In the genomic region with DNA sequence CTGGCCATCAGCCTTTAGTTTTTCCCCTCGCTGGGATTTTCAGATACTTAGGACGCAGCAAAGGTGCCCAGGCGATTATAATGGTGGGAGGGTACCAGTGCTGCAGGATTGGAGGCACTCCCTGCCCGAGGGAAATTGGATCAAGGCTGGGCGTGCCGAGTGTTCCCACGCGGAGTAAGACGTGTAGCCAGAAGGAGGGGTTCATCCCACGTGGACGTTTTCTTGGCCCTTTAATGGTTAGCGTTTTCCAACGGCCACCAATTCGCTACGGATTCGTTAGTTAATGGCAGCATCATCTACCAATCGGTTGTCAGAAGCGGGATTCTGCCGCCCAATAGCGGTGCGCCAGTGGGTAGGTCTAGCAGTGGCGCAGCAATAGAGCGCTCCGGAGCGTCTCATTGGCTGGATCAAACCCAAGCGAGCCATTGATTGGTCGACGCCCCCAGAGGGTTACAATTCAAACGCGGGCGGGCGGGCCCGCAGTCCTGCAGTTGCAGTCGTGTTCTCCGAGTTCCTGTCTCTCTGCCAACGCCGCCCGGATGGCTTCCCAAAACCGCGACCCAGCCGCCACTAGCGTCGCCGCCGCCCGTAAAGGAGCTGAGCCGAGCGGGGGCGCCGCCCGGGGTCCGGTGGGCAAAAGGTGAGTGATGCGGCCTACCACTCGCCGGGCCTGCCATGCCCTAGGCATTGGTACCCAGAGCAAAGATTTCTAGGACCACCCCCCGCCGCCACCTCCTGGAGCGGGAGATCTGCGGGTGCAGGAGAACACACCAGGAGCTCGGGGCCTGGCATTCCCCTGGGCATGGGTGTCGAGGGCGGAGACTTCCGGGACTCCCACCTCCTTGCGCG, we compare ENCODE assay signal across 1 cellular context.
TF ChIP-seq lines count a peak whose summit lies in the region.

A gene (plus strand): TSS at position 488 of the 849 bp plus-strand sequence. CDS start 52 bp downstream, at position 540.

TF ChIP-seq in HepG2, 621 proteins besides CTCF, POLR2A, EP300 and RAD21 (continued from another document and continues in another):
- TF ChIP-seq, protein P1, sequence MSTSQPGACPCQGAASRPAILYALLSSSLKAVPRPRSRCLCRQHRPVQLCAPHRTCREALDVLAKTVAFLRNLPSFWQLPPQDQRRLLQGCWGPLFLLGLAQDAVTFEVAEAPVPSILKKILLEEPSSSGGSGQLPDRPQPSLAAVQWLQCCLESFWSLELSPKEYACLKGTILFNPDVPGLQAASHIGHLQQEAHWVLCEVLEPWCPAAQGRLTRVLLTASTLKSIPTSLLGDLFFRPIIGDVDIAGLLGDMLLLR (CRISPR knock-in tag; IDR thresholded peaks at IDR 0.05) = no peak
- TF ChIP-seq, protein P2, sequence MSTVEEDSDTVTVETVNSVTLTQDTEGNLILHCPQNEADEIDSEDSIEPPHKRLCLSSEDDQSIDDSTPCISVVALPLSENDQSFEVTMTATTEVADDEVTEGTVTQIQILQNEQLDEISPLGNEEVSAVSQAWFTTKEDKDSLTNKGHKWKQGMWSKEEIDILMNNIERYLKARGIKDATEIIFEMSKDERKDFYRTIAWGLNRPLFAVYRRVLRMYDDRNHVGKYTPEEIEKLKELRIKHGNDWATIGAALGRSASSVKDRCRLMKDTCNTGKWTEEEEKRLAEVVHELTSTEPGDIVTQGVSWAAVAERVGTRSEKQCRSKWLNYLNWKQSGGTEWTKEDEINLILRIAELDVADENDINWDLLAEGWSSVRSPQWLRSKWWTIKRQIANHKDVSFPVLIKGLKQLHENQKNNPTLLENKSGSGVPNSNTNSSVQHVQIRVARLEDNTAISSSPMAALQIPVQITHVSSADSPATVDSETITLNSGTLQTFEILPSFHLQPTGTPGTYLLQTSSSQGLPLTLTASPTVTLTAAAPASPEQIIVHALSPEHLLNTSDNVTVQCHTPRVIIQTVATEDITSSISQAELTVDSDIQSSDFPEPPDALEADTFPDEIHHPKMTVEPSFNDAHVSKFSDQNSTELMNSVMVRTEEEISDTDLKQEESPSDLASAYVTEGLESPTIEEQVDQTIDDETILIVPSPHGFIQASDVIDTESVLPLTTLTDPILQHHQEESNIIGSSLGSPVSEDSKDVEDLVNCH (CRISPR knock-in tag; IDR thresholded peaks at IDR 0.05) = no peak
- TF ChIP-seq SP1 (IDR thresholded peaks at IDR 0.05) = no peak
- no peak for TF ChIP-seq SP1 (CRISPR knock-in tag; IDR thresholded peaks at IDR 0.05)
- TF ChIP-seq, protein P3, sequence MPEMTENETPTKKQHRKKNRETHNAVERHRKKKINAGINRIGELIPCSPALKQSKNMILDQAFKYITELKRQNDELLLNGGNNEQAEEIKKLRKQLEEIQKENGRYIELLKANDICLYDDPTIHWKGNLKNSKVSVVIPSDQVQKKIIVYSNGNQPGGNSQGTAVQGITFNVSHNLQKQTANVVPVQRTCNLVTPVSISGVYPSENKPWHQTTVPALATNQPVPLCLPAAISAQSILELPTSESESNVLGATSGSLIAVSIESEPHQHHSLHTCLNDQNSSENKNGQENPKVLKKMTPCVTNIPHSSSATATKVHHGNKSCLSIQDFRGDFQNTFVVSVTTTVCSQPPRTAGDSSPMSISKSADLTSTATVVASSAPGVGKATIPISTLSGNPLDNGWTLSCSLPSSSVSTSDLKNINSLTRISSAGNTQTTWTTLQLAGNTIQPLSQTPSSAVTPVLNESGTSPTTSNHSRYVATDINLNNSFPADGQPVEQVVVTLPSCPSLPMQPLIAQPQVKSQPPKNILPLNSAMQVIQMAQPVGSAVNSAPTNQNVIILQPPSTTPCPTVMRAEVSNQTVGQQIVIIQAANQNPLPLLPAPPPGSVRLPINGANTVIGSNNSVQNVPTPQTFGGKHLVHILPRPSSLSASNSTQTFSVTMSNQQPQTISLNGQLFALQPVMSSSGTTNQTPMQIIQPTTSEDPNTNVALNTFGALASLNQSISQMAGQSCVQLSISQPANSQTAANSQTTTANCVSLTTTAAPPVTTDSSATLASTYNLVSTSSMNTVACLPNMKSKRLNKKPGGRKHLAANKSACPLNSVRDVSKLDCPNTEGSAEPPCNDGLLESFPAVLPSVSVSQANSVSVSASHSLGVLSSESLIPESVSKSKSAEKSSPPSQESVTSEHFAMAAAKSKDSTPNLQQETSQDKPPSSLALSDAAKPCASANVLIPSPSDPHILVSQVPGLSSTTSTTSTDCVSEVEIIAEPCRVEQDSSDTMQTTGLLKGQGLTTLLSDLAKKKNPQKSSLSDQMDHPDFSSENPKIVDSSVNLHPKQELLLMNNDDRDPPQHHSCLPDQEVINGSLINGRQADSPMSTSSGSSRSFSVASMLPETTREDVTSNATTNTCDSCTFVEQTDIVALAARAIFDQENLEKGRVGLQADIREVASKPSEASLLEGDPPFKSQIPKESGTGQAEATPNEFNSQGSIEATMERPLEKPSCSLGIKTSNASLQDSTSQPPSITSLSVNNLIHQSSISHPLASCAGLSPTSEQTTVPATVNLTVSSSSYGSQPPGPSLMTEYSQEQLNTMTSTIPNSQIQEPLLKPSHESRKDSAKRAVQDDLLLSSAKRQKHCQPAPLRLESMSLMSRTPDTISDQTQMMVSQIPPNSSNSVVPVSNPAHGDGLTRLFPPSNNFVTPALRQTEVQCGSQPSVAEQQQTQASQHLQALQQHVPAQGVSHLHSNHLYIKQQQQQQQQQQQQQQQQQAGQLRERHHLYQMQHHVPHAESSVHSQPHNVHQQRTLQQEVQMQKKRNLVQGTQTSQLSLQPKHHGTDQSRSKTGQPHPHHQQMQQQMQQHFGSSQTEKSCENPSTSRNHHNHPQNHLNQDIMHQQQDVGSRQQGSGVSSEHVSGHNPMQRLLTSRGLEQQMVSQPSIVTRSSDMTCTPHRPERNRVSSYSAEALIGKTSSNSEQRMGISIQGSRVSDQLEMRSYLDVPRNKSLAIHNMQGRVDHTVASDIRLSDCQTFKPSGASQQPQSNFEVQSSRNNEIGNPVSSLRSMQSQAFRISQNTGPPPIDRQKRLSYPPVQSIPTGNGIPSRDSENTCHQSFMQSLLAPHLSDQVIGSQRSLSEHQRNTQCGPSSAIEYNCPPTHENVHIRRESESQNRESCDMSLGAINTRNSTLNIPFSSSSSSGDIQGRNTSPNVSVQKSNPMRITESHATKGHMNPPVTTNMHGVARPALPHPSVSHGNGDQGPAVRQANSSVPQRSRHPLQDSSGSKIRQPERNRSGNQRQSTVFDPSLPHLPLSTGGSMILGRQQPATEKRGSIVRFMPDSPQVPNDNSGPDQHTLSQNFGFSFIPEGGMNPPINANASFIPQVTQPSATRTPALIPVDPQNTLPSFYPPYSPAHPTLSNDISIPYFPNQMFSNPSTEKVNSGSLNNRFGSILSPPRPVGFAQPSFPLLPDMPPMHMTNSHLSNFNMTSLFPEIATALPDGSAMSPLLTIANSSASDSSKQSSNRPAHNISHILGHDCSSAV (CRISPR knock-in tag; IDR thresholded peaks at IDR 0.05; ENCODE audit: borderline replicate concordance) = no peak
- no peak for TF ChIP-seq ZNF572 (CRISPR knock-in tag; IDR thresholded peaks at IDR 0.05)
- TF ChIP-seq, protein P4, sequence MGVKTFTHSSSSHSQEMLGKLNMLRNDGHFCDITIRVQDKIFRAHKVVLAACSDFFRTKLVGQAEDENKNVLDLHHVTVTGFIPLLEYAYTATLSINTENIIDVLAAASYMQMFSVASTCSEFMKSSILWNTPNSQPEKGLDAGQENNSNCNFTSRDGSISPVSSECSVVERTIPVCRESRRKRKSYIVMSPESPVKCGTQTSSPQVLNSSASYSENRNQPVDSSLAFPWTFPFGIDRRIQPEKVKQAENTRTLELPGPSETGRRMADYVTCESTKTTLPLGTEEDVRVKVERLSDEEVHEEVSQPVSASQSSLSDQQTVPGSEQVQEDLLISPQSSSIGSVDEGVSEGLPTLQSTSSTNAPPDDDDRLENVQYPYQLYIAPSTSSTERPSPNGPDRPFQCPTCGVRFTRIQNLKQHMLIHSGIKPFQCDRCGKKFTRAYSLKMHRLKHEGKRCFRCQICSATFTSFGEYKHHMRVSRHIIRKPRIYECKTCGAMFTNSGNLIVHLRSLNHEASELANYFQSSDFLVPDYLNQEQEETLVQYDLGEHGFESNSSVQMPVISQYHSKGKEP (CRISPR knock-in tag; IDR thresholded peaks at IDR 0.05) = no peak
- TF ChIP-seq ZNF780A (CRISPR knock-in tag; IDR thresholded peaks at IDR 0.05) = peak; percentile 92
- TF ChIP-seq, protein P5, sequence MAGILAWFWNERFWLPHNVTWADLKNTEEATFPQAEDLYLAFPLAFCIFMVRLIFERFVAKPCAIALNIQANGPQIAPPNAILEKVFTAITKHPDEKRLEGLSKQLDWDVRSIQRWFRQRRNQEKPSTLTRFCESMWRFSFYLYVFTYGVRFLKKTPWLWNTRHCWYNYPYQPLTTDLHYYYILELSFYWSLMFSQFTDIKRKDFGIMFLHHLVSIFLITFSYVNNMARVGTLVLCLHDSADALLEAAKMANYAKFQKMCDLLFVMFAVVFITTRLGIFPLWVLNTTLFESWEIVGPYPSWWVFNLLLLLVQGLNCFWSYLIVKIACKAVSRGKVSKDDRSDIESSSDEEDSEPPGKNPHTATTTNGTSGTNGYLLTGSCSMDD (CRISPR knock-in tag; IDR thresholded peaks at IDR 0.05) = no peak
- no peak for TF ChIP-seq RARG (CRISPR knock-in tag; IDR thresholded peaks at IDR 0.05; ENCODE audit: low read depth)
- TF ChIP-seq PITX1 (CRISPR knock-in tag; IDR thresholded peaks at IDR 0.05) = no peak
- TF ChIP-seq, protein P6, sequence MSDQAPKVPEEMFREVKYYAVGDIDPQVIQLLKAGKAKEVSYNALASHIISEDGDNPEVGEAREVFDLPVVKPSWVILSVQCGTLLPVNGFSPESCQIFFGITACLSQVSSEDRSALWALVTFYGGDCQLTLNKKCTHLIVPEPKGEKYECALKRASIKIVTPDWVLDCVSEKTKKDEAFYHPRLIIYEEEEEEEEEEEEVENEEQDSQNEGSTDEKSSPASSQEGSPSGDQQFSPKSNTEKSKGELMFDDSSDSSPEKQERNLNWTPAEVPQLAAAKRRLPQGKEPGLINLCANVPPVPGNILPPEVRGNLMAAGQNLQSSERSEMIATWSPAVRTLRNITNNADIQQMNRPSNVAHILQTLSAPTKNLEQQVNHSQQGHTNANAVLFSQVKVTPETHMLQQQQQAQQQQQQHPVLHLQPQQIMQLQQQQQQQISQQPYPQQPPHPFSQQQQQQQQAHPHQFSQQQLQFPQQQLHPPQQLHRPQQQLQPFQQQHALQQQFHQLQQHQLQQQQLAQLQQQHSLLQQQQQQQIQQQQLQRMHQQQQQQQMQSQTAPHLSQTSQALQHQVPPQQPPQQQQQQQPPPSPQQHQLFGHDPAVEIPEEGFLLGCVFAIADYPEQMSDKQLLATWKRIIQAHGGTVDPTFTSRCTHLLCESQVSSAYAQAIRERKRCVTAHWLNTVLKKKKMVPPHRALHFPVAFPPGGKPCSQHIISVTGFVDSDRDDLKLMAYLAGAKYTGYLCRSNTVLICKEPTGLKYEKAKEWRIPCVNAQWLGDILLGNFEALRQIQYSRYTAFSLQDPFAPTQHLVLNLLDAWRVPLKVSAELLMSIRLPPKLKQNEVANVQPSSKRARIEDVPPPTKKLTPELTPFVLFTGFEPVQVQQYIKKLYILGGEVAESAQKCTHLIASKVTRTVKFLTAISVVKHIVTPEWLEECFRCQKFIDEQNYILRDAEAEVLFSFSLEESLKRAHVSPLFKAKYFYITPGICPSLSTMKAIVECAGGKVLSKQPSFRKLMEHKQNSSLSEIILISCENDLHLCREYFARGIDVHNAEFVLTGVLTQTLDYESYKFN (CRISPR knock-in tag; conservative IDR thresholded peaks at IDR 0.05) = no peak
- TF ChIP-seq, protein P7, sequence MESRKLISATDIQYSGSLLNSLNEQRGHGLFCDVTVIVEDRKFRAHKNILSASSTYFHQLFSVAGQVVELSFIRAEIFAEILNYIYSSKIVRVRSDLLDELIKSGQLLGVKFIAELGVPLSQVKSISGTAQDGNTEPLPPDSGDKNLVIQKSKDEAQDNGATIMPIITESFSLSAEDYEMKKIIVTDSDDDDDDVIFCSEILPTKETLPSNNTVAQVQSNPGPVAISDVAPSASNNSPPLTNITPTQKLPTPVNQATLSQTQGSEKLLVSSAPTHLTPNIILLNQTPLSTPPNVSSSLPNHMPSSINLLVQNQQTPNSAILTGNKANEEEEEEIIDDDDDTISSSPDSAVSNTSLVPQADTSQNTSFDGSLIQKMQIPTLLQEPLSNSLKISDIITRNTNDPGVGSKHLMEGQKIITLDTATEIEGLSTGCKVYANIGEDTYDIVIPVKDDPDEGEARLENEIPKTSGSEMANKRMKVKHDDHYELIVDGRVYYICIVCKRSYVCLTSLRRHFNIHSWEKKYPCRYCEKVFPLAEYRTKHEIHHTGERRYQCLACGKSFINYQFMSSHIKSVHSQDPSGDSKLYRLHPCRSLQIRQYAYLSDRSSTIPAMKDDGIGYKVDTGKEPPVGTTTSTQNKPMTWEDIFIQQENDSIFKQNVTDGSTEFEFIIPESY (CRISPR knock-in tag; IDR thresholded peaks at IDR 0.05) = peak; percentile 84
- TF ChIP-seq ZNF333 (CRISPR knock-in tag; IDR thresholded peaks at IDR 0.05; ENCODE audit: borderline replicate concordance) = 0 out of 2 replicates have a peak, but pooled peaks have one; percentile 32
- no peak for TF ChIP-seq TBX2 (CRISPR knock-in tag; IDR thresholded peaks at IDR 0.05; ENCODE audit: borderline replicate concordance)
- TF ChIP-seq, protein P8, sequence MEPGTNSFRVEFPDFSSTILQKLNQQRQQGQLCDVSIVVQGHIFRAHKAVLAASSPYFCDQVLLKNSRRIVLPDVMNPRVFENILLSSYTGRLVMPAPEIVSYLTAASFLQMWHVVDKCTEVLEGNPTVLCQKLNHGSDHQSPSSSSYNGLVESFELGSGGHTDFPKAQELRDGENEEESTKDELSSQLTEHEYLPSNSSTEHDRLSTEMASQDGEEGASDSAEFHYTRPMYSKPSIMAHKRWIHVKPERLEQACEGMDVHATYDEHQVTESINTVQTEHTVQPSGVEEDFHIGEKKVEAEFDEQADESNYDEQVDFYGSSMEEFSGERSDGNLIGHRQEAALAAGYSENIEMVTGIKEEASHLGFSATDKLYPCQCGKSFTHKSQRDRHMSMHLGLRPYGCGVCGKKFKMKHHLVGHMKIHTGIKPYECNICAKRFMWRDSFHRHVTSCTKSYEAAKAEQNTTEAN (CRISPR knock-in tag; conservative IDR thresholded peaks at IDR 0.05) = no peak
- no peak for TF ChIP-seq ZC3H4 (CRISPR knock-in tag; IDR thresholded peaks at IDR 0.05; ENCODE audit: borderline replicate concordance)
- no peak for TF ChIP-seq CBX2 (IDR thresholded peaks at IDR 0.05; ENCODE audit: low read depth, low read length)
- no peak for TF ChIP-seq CBX2 (CRISPR knock-in tag; IDR thresholded peaks at IDR 0.05; ENCODE audit: low read depth)
- TF ChIP-seq, protein P9, sequence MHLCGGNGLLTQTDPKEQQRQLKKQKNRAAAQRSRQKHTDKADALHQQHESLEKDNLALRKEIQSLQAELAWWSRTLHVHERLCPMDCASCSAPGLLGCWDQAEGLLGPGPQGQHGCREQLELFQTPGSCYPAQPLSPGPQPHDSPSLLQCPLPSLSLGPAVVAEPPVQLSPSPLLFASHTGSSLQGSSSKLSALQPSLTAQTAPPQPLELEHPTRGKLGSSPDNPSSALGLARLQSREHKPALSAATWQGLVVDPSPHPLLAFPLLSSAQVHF (CRISPR knock-in tag; IDR thresholded peaks at IDR 0.05) = peak; percentile 95
- no peak for TF ChIP-seq SOX6 (IDR thresholded peaks at IDR 0.05)
- 0 out of 2 replicates have a peak, but pooled peaks have one; percentile 13 for TF ChIP-seq SOX6 (CRISPR knock-in tag; IDR thresholded peaks at IDR 0.05)
